Comparison of ENCODE assay signal across 17 cellular contexts in the genomic region with DNA sequence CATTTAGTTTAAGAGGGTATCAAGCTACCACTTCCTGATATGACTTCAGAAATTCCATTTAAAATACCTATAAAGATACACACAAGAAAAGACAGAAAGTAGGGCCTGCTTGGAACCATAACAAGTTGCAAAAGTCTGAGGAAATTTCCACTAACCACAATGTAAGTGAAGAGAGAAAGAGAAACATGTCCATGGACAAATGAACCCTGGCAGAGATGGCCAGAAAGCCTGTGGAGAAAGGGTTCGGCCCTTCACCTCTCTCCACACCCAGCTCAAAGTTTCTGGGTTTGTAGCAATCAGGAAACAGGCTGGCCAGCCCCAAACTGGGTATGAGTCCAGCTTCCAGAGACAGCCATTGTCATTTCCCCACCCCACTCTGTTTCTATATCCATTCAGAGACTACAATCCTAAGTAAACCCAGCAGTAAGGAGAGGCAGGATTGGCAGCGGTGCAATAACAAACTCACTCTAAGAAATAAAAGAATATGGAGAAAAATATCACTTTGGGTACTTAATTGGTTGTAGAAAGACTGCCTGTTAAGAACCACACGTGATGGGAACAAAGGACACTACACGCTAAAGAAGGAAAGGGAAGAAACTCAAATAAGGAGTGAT.
DNase-seq lines count a peak whose midpoint lies in the region; ATAC-seq and TF ChIP-seq lines count a peak whose summit lies in the region.
"Had no signal": no experiment of that assay in that cellular context is flagged by ENCODE, and none has a peak within 500 bp of the region (broad histone marks: within the 10 kb centered on the region; RNA-seq: fewer than 3 reads in every experiment).

No MANE protein-coding gene starts in this region.

- H3K9me3 ChIP-seq in SK-N-SH, result no peaks in the 10 kb centered on the region
- H3K9me3 ChIP-seq: ascending aorta, ovary, transverse colon had no signal

- H3K27ac Mint-ChIP-seq in activated T-cell treated with anti-CD3 and anti-CD28 coated beads, Interleukin-2, amount 50 U/mL, for 72 hours, result peak overlapping the region; percentile 89
- peak overlapping the region; percentile 75 to 86 for H3K27ac Mint-ChIP-seq in T-cell
- H3K27ac Mint-ChIP-seq in endothelial cell (ENCODE audit: unreplicated experiment), result peak overlapping the region; percentile 4
- H3K27ac Mint-ChIP-seq in stimulated activated naive B cell treated with anti-CD40 and anti-IgM and Interleukin-4, amounts not matched to agents 10 μg/mL and 1 μg/mL and 100 μg/mL, for 72 hours, result peak overlapping the region; percentile 6

- no peak overlapping the region for H3K4me3 ChIP-seq in SK-N-SH (ENCODE audit: low read depth in 2 of 2, low read length in 1 of 2)
- H3K4me3 ChIP-seq: ascending aorta, ovary, transverse colon had no signal

- no peak for TF ChIP-seq EP300 in SK-N-SH (IDR thresholded peaks at IDR 0.05; ENCODE audit: borderline replicate concordance in 1 of 2, low read depth in 1 of 2, low read length in 1 of 2)

- H3K27me3 Mint-ChIP-seq in activated T-cell treated with anti-CD3 and anti-CD28 coated beads, Interleukin-2, amount 50 U/mL, for 72 hours (ENCODE audit: low read depth), result no peaks in the 10 kb centered on the region
- H3K27me3 Mint-ChIP-seq in activated T-cell treated with anti-CD3 and anti-CD28 coated beads, Interleukin-2, amount 50 U/mL, for 4 hours (ENCODE audit: low read depth), result no peaks in the 10 kb centered on the region
- H3K27me3 Mint-ChIP-seq in T-cell (no peaks in the 10 kb centered on the region), endothelial cell (ENCODE audit: unreplicated experiment) (peaks cover 3% of the 10 kb centered on the region)
- no peaks in the 10 kb centered on the region for H3K27me3 Mint-ChIP-seq in stimulated activated naive B cell treated with anti-CD40 and anti-IgM and Interleukin-4, amounts not matched to agents 10 μg/mL and 1 μg/mL and 100 μg/mL, for 72 hours

- peaks cover 31 to 58% of the 10 kb centered on the region in 2 experiments for H3K4me1 ChIP-seq in SK-N-SH (ENCODE audit: control insufficient read depth in 1 of 2, insufficient read depth in 2 of 2, low read depth in 1 of 2, low read length in 1 of 2)

- no peak overlapping the region for H3K4me2 ChIP-seq in SK-N-SH

- WGBS in SK-N-SH (ENCODE audit: low lambda C conversion rate), result 96% methylated on average over 4 of the region's 4 CpGs

- POLR2A ChIA-PET in T-cell (lab: Charles Lee), result interaction anchor here (0.6 kb wide), 2 partner anchors 65 to 71 kb away, joined by 3 to 4 read pairs; a partner anchor contains a TSS
- POLR2A ChIA-PET in SK-N-SH (lab: Yijun Ruan, JAX), result no interaction called here

- DNase-seq in activated T-cell treated with anti-CD3 and anti-CD28 coated beads, Interleukin-2, amount 50 U/mL, for 72 hours, result no peak
- no peak for DNase-seq in activated T-cell treated with anti-CD3 and anti-CD28 coated beads, Interleukin-2, amount 50 U/mL, for 4 hours
- no peak for DNase-seq in T-cell
- no peak for DNase-seq in endothelial cell (ENCODE audit: low spot score)
- no peak for DNase-seq in stimulated activated naive B cell treated with anti-CD40 and anti-IgM and Interleukin-4, amounts not matched to agents 10 μg/mL and 1 μg/mL and 100 μg/mL, for 72 hours
- DNase-seq in activated CD4-positive, CD25-positive, alpha-beta regulatory T cell (lab: John Stamatoyannopoulos, UW), result no peak
- DNase-seq in SK-N-SH, result no peak
- DNase-seq in DMS79 treated with DMSO at 0.1 percent for 48 hours (lab: John Stamatoyannopoulos, UW), result no peak
- DNase-seq: DMS 273 treated with DMSO at 0.1 percent for 48 hours; mesendoderm; NCI-H1417 treated with DMSO at 0.1 percent for 48 hours; ovary; PC-3; stimulated activated CD4-positive, alpha-beta T cell treated with anti-CD3 and anti-CD28 coated beads, Interleukin-12 subunit alpha, Interleukin-12 subunit beta, amount 100 ng/mL, for 4 hours; T1000; transverse colon had no signal

- TF ChIP-seq CTCF in endothelial cell (IDR thresholded peaks at IDR 0.05; ENCODE audit: unreplicated experiment) (no peak), SK-N-SH (IDR thresholded peaks at IDR 0.05) (no peak)

- no peak for TF ChIP-seq RAD21 in SK-N-SH (IDR thresholded peaks at IDR 0.05; ENCODE audit: low read length)

- H3K36me3 ChIP-seq in SK-N-SH (replicated peaks in 1 of 2; ENCODE audit: control insufficient read depth in 1 of 2, insufficient read depth in 2 of 2, low read length in 1 of 2), result peaks cover 2 to 39% of the 10 kb centered on the region in 2 experiments
- H3K36me3 ChIP-seq: ascending aorta, ovary, transverse colon had no signal

- H3K36me3 Mint-ChIP-seq in activated T-cell treated with anti-CD3 and anti-CD28 coated beads, Interleukin-2, amount 50 U/mL, for 72 hours (ENCODE audit: insufficient read depth in 2 of 2), result peaks cover 7 to 15% of the 10 kb centered on the region in 2 donors
- peaks cover 27% of the 10 kb centered on the region for H3K36me3 Mint-ChIP-seq in activated T-cell treated with anti-CD3 and anti-CD28 coated beads, Interleukin-2, amount 50 U/mL, for 4 hours (ENCODE audit: insufficient read depth)
- H3K36me3 Mint-ChIP-seq in T-cell (peaks cover 30% of the 10 kb centered on the region), endothelial cell (ENCODE audit: low read depth, unreplicated experiment) (no peaks in the 10 kb centered on the region)
- peaks cover 37 to 56% of the 10 kb centered on the region in 2 donors for H3K36me3 Mint-ChIP-seq in stimulated activated naive B cell treated with anti-CD40 and anti-IgM and Interleukin-4, amounts not matched to agents 10 μg/mL and 1 μg/mL and 100 μg/mL, for 72 hours

- H3K9ac ChIP-seq in SK-N-SH, result no peak overlapping the region

- no peak for ATAC-seq in activated T-cell treated with anti-CD3 and anti-CD28 coated beads, Interleukin-2, amount 50 U/mL, for 72 hours (replicated peaks in 1 of 2)
- ATAC-seq in activated T-cell treated with anti-CD3 and anti-CD28 coated beads, Interleukin-2, amount 50 U/mL, for 4 hours, result no peak
- ATAC-seq in T-cell (replicated peaks in 1 of 4), result no peak
- no peak for ATAC-seq in stimulated activated naive B cell treated with anti-CD40 and anti-IgM and Interleukin-4, amounts not matched to agents 10 μg/mL and 1 μg/mL and 100 μg/mL, for 72 hours (replicated peaks)
- ATAC-seq: PC-3 had no signal

- peaks cover 41% of the 10 kb centered on the region for H3F3A ChIP-seq in SK-N-SH (replicated peaks; ENCODE audit: insufficient read depth)

- H3K27ac ChIP-seq in SK-N-SH (ENCODE audit: low read depth in 2 of 2, low read length in 1 of 2), result peak overlapping the region in 1 of 2 experiments; percentile 35; a peak in 1 of 4 replicates
- H3K27ac ChIP-seq: ascending aorta, ovary had no signal

- peaks cover 94% of the 10 kb centered on the region for H3K4me1 Mint-ChIP-seq in activated T-cell treated with anti-CD3 and anti-CD28 coated beads, Interleukin-2, amount 50 U/mL, for 72 hours (ENCODE audit: low read depth)
- peaks cover 78% of the 10 kb centered on the region for H3K4me1 Mint-ChIP-seq in activated T-cell treated with anti-CD3 and anti-CD28 coated beads, Interleukin-2, amount 50 U/mL, for 4 hours (ENCODE audit: low read depth)
- H3K4me1 Mint-ChIP-seq in T-cell (peaks cover 73 to 95% (median 82%) of the 10 kb centered on the region in 3 donors), endothelial cell (ENCODE audit: unreplicated experiment) (peaks cover 43% of the 10 kb centered on the region)
- peaks cover 41 to 57% of the 10 kb centered on the region in 2 donors for H3K4me1 Mint-ChIP-seq in stimulated activated naive B cell treated with anti-CD40 and anti-IgM and Interleukin-4, amounts not matched to agents 10 μg/mL and 1 μg/mL and 100 μg/mL, for 72 hours

- no peaks in the 10 kb centered on the region for H4K20me1 ChIP-seq in SK-N-SH (ENCODE audit: insufficient read depth)

- H3K27me3 ChIP-seq in SK-N-SH (ENCODE audit: insufficient read depth), result no peaks in the 10 kb centered on the region
- H3K27me3 ChIP-seq: ascending aorta, ovary, transverse colon had no signal

- H3K9me3 Mint-ChIP-seq in activated T-cell treated with anti-CD3 and anti-CD28 coated beads, Interleukin-2, amount 50 U/mL, for 72 hours, result no peaks in the 10 kb centered on the region
- H3K9me3 Mint-ChIP-seq in activated T-cell treated with anti-CD3 and anti-CD28 coated beads, Interleukin-2, amount 50 U/mL, for 4 hours, result no peaks in the 10 kb centered on the region
- H3K9me3 Mint-ChIP-seq in T-cell (peaks cover 0 to 5% (median 0%) of the 10 kb centered on the region in 3 donors), endothelial cell (ENCODE audit: unreplicated experiment) (no peaks in the 10 kb centered on the region)
- H3K9me3 Mint-ChIP-seq in stimulated activated naive B cell treated with anti-CD40 and anti-IgM and Interleukin-4, amounts not matched to agents 10 μg/mL and 1 μg/mL and 100 μg/mL, for 72 hours, result peaks cover 4 to 6% of the 10 kb centered on the region in 2 donors

- H2AFZ ChIP-seq in SK-N-SH (ENCODE audit: low read depth), result no peak overlapping the region

- H3K4me3 Mint-ChIP-seq in activated T-cell treated with anti-CD3 and anti-CD28 coated beads, Interleukin-2, amount 50 U/mL, for 72 hours, result peak overlapping the region; percentile 39 to 72
- no peak overlapping the region for H3K4me3 Mint-ChIP-seq in activated T-cell treated with anti-CD3 and anti-CD28 coated beads, Interleukin-2, amount 50 U/mL, for 4 hours
- H3K4me3 Mint-ChIP-seq in T-cell (peak overlapping the region in 2 of 3 donors; percentile 9 to 52), endothelial cell (ENCODE audit: unreplicated experiment) (no peak overlapping the region)
- peak overlapping the region; percentile 5 to 26 for H3K4me3 Mint-ChIP-seq in stimulated activated naive B cell treated with anti-CD40 and anti-IgM and Interleukin-4, amounts not matched to agents 10 μg/mL and 1 μg/mL and 100 μg/mL, for 72 hours

- no peaks in the 10 kb centered on the region for H3K9me2 ChIP-seq in SK-N-SH

- CTCF ChIA-PET in T-cell (lab: Charles Lee), result interaction anchor here in 1 of 2 donors (0.7 to 1.3 kb wide), 2 partner anchors 46 to 71 kb away, joined by 3 to 5 read pairs; a partner anchor contains a TSS
- CTCF ChIA-PET in SK-N-SH (lab: Yijun Ruan, JAX), result interaction anchor here (0.9 to 1.4 kb wide), 3 partner anchors 11 to 71 kb away, joined by 4 to 5 read pairs (median 5); a partner anchor contains a TSS

- H3K79me2 ChIP-seq in SK-N-SH (ENCODE audit: insufficient read depth), result peaks cover 88% of the 10 kb centered on the region

TF ChIP-seq in SK-N-SH, 30 proteins besides CTCF, POLR2A, EP300 and RAD21:
- TF ChIP-seq NFIC (IDR thresholded peaks at IDR 0.05; ENCODE audit: borderline replicate concordance) (no peak), GATA2 (CRISPR knock-in tag; IDR thresholded peaks at IDR 0.05) (no peak), MXI1 (IDR thresholded peaks at IDR 0.05; ENCODE audit: low read depth, low read length) (no peak)
TF ChIP-seq in SK-N-SH: peak in this region for 0.

Comparison
In these comparisons a context has a peak if more than half of its experiments do, and no peak if none do; other contexts are left out.
1. H3K4me3 Mint-ChIP-seq: peak in activated T-cell treated with anti-CD3 and anti-CD28 coated beads, Interleukin-2, amount 50 U/mL, for 72 hours (2 of 2), T-cell (2 of 3) and stimulated activated naive B cell treated with anti-CD40 and anti-IgM and Interleukin-4, amounts not matched to agents 10 μg/mL and 1 μg/mL and 100 μg/mL, for 72 hours (2 of 2); none in activated T-cell treated with anti-CD3 and anti-CD28 coated beads, Interleukin-2, amount 50 U/mL, for 4 hours (single experiment) and endothelial cell (single experiment).
2. H3K27ac Mint-ChIP-seq: peak in every context shown above with its lines; median percentile 89 in activated T-cell treated with anti-CD3 and anti-CD28 coated beads, Interleukin-2, amount 50 U/mL, for 72 hours; 80 in T-cell; 6 in stimulated activated naive B cell treated with anti-CD40 and anti-IgM and Interleukin-4, amounts not matched to agents 10 μg/mL and 1 μg/mL and 100 μg/mL, for 72 hours; 4 in endothelial cell.